1 cellular context compared by ENCODE assay signal in genomic region chr11:116605543-116605942, GRCh38.
A peak's percentile ranks its signal among the peaks of the same experiment; 100 is the strongest.
TF ChIP-seq lines count a peak whose summit lies in the region.

No MANE protein-coding gene starts in this region.

TF ChIP-seq in HepG2, 621 proteins besides CTCF, POLR2A, EP300 and RAD21 (continued from another document and continues in another):
- TF ChIP-seq ZBTB34 (CRISPR knock-in tag; IDR thresholded peaks at IDR 0.05), result no peak
- no peak for TF ChIP-seq DDIT3 (CRISPR knock-in tag; IDR thresholded peaks at IDR 0.05)
- TF ChIP-seq IKZF1 (IDR thresholded peaks at IDR 0.05), result no peak
- TF ChIP-seq DR1 (CRISPR knock-in tag; IDR thresholded peaks at IDR 0.05), result no peak
- TF ChIP-seq PHF8 (CRISPR knock-in tag; IDR thresholded peaks at IDR 0.05), result 0 out of 2 replicates have a peak, but pooled peaks have one; percentile 17
- peak; percentile 92 for TF ChIP-seq TGIF2 (CRISPR knock-in tag; IDR thresholded peaks at IDR 0.05)
- no peak for TF ChIP-seq RNF219 (CRISPR knock-in tag; IDR thresholded peaks at IDR 0.05)
- TF ChIP-seq NFKB2 (CRISPR knock-in tag; IDR thresholded peaks at IDR 0.05; ENCODE audit: borderline replicate concordance), result peak; percentile 72
- no peak for TF ChIP-seq NBN (conservative IDR thresholded peaks at IDR 0.05)
- peak; percentile 74; the same call in 1 of the 2 replicates for TF ChIP-seq HOXD1 (CRISPR knock-in tag; IDR thresholded peaks at IDR 0.05)
- no peak for TF ChIP-seq CREB3 (CRISPR knock-in tag; IDR thresholded peaks at IDR 0.05)
- TF ChIP-seq CREBL2 (CRISPR knock-in tag; IDR thresholded peaks at IDR 0.05; ENCODE audit: borderline replicate concordance), result no peak
- peak; percentile 75; the same call in 1 of the 2 replicates for TF ChIP-seq IKZF5 (CRISPR knock-in tag; IDR thresholded peaks at IDR 0.05)
- no peak for TF ChIP-seq NFYB (CRISPR knock-in tag; IDR thresholded peaks at IDR 0.05)
- TF ChIP-seq HOXA3 (CRISPR knock-in tag; IDR thresholded peaks at IDR 0.05), result peak; percentile 43; the same call in 1 of the 2 replicates
- 0 out of 2 replicates have a peak, but pooled peaks have one; percentile 37 for TF ChIP-seq ZNF737 (CRISPR knock-in tag; IDR thresholded peaks at IDR 0.05; ENCODE audit: borderline replicate concordance)
- peak; percentile 44; the same call in 1 of the 2 replicates for TF ChIP-seq DRAP1 (CRISPR knock-in tag; IDR thresholded peaks at IDR 0.05)
- TF ChIP-seq JARID2 (CRISPR knock-in tag; IDR thresholded peaks at IDR 0.05; ENCODE audit: insufficient replicate concordance), result no peak
- TF ChIP-seq SMAD3 (CRISPR knock-in tag; IDR thresholded peaks at IDR 0.05), result peak; percentile 88
- TF ChIP-seq ZNF12 (CRISPR knock-in tag; IDR thresholded peaks at IDR 0.05), result peak; percentile 70
- TF ChIP-seq NFAT5 (CRISPR knock-in tag; IDR thresholded peaks at IDR 0.05), result peak; percentile 86
- no peak for TF ChIP-seq RAD51 (IDR thresholded peaks at IDR 0.05; ENCODE audit: borderline replicate concordance)
- TF ChIP-seq ZNF331 (CRISPR knock-in tag; IDR thresholded peaks at IDR 0.05), result peak; percentile 93
- TF ChIP-seq SIX1 (CRISPR knock-in tag; IDR thresholded peaks at IDR 0.05; ENCODE audit: borderline replicate concordance), result no peak
- no peak for TF ChIP-seq RFX1 (IDR thresholded peaks at IDR 0.05)
- TF ChIP-seq HNRNPUL1 (IDR thresholded peaks at IDR 0.05; ENCODE audit: low read depth, low read length), result no peak
- TF ChIP-seq ZNF891 (CRISPR knock-in tag; IDR thresholded peaks at IDR 0.05), result peak; percentile 47; the same call in 1 of the 2 replicates
- no peak for TF ChIP-seq RELA (CRISPR knock-in tag; IDR thresholded peaks at IDR 0.05)
- no peak for TF ChIP-seq SRF (IDR thresholded peaks at IDR 0.05; ENCODE audit: low read depth, low read length)
- peak; percentile 25; the same call in 1 of the 2 replicates for TF ChIP-seq CEBPG (CRISPR knock-in tag; IDR thresholded peaks at IDR 0.05)
- TF ChIP-seq KLF9 (CRISPR knock-in tag; IDR thresholded peaks at IDR 0.05; ENCODE audit: low read depth), result no peak; the same call in 1 of the 2 replicates
- 0 out of 2 replicates have a peak, but pooled peaks have one; percentile 40 for TF ChIP-seq ZNF160 (CRISPR knock-in tag; IDR thresholded peaks at IDR 0.05)
- no peak for TF ChIP-seq ZNF543 (CRISPR knock-in tag; IDR thresholded peaks at IDR 0.05)
- no peak for TF ChIP-seq ZNF235 (CRISPR knock-in tag; IDR thresholded peaks at IDR 0.05; ENCODE audit: borderline replicate concordance)
- TF ChIP-seq TBX2 (CRISPR knock-in tag; IDR thresholded peaks at IDR 0.05; ENCODE audit: borderline replicate concordance), result no peak
- no peak for TF ChIP-seq ZNF703 (CRISPR knock-in tag; IDR thresholded peaks at IDR 0.05; ENCODE audit: borderline replicate concordance)
- no peak for TF ChIP-seq KDM5B (CRISPR knock-in tag; IDR thresholded peaks at IDR 0.05; ENCODE audit: borderline replicate concordance)
- peak; percentile 58; the same call in 1 of the 2 replicates for TF ChIP-seq THAP11 (CRISPR knock-in tag; IDR thresholded peaks at IDR 0.05)
- TF ChIP-seq ZSCAN12 (CRISPR knock-in tag; IDR thresholded peaks at IDR 0.05), result peak; percentile 82; the same call in 1 of the 2 replicates
- TF ChIP-seq REXO4 (CRISPR knock-in tag; IDR thresholded peaks at IDR 0.05; ENCODE audit: borderline replicate concordance), result no peak
- TF ChIP-seq MXD4 (CRISPR knock-in tag; IDR thresholded peaks at IDR 0.05), result peak; percentile 74; the same call in 1 of the 2 replicates
- TF ChIP-seq ZNF672 (CRISPR knock-in tag; IDR thresholded peaks at IDR 0.05), result no peak
- peak; percentile 64; the same call in 1 of the 2 replicates for TF ChIP-seq ZNF790 (CRISPR knock-in tag; IDR thresholded peaks at IDR 0.05; ENCODE audit: borderline replicate concordance)
- no peak for TF ChIP-seq GPN1 (CRISPR knock-in tag; IDR thresholded peaks at IDR 0.05; ENCODE audit: borderline replicate concordance)
- no peak for TF ChIP-seq TAF15 (IDR thresholded peaks at IDR 0.05; ENCODE audit: low read depth, low read length, poor library complexity, severe bottlenecking)
- TF ChIP-seq ZNF281 (CRISPR knock-in tag; IDR thresholded peaks at IDR 0.05; ENCODE audit: borderline replicate concordance), result peak; percentile 57; the same call in 1 of the 2 replicates
- TF ChIP-seq GRHL1 (CRISPR knock-in tag; conservative IDR thresholded peaks at IDR 0.05), result no peak
- TF ChIP-seq ZNF879 (CRISPR knock-in tag; IDR thresholded peaks at IDR 0.05), result 0 out of 2 replicates have a peak, but pooled peaks have one; percentile 40
